ENCODE assay signal across 24 cellular contexts in the genomic region with DNA sequence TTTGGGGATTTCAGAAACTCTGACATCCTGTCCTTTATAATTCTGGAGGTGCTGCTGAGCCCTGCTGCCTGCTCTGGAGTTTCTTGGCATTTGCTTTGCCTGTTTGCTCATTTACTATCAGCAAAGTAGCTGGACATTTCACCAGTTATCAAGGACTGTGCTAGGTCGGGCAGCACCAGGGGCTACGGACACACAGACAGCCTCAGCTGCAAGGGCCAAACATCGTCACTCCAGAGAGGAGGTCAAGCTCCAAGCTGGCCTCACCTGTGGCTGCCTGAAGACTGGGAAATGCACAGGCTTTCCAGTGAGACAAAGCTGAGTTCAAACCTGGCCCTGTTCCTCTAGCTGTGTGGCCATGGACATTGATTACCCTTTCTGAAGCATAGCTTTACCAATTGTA.
DNase-seq lines count a peak whose midpoint lies in the region; ATAC-seq, FAIRE-seq and TF ChIP-seq lines count a peak whose summit lies in the region.
"Had no signal": no experiment of that assay in that cellular context is flagged by ENCODE, and none has a peak within 500 bp of the region (broad histone marks: within the 10 kb centered on the region; RNA-seq: fewer than 3 reads in every experiment).

No MANE protein-coding gene starts in this region.

- TF ChIP-seq RAD21 in HepG2 (CRISPR knock-in tag; IDR thresholded peaks at IDR 0.05), result no peak

- FAIRE-seq in HepG2 (lab: Jason Lieb, UNC), result no peak
- no peak for FAIRE-seq in pancreas (lab: Jason Lieb, UNC)
- FAIRE-seq: GM12892, GM19239 had no signal

- in situ Hi-C loops in HepG2 (cut with HindIII; ENCODE audit: extremely low pct_ligation_motif_present, low pct_unique_long_range_greater_than_20kb), result no loop called here

- peaks cover 10% of the 10 kb centered on the region for H3K9me3 Mint-ChIP-seq in activated naive CD4-positive, alpha-beta T cell treated with anti-CD3 and anti-CD28 coated beads for 36 hours

- CTCF ChIA-PET in HepG2 (lab: Yijun Ruan, JAX; ENCODE audit: low intra/inter-chr PET ratio, low total read pairs), result no interaction called here
- CTCF ChIA-PET in activated naive CD4-positive, alpha-beta T cell treated with anti-CD3 and anti-CD28 coated beads for 36 hours (lab: Charles Lee), result interaction anchor here (0.6 kb wide), 1 partner anchor 45 kb away, joined by 4 read pairs; no protein-coding TSS in a partner anchor

- H3K27ac ChIP-seq in HepG2 (ENCODE audit: extremely low read length, insufficient read depth, low read length) (no peak overlapping the region), right lobe of liver (no peak overlapping the region), pancreas (peak overlapping the region in 1 of 4 donors; percentile 7), gastroesophageal sphincter (no peak overlapping the region)

- TF ChIP-seq POLR2A in HepG2 (IDR thresholded peaks at IDR 0.05; ENCODE audit: insufficient read depth in 1 of 2, low read depth in 2 of 2, low read length in 2 of 2) (no peak), right lobe of liver (IDR thresholded peaks at IDR 0.05) (no peak), gastroesophageal sphincter (IDR thresholded peaks at IDR 0.05) (no peak)

- peak overlapping the region; percentile 36; the same call in 1 of the 2 replicates for H3K4me2 ChIP-seq in HepG2 (ENCODE audit: low read depth, low read length)
- H3K4me2 ChIP-seq: SK-N-SH had no signal

- no peak overlapping the region for H2AFZ ChIP-seq in HepG2 (ENCODE audit: low read length)

- 6% methylated on average over 3 of the region's 3 CpGs for WGBS in HepG2 (ENCODE audit: low lambda C conversion rate)
- 40% methylated on average over 1 of the region's 3 CpGs for WGBS in right lobe of liver (ENCODE audit: insufficient coverage, low coverage, low lambda C conversion rate, missing lambda C conversion rate)
- WGBS in pancreas, 2 donors, result 18 to 24% methylated on average over 3 of the region's 3 CpGs
- 60% methylated on average over 1 of the region's 3 CpGs; no CpG with 5 or more reads in 1 of the 2 donors for WGBS in gastroesophageal sphincter (ENCODE audit: low coverage in 1 of 2), 2 donors

- H3K9me3 ChIP-seq in HepG2 (ENCODE audit: low read length) (no peaks in the 10 kb centered on the region), right lobe of liver (no peaks in the 10 kb centered on the region), pancreas (no peaks in the 10 kb centered on the region), gastroesophageal sphincter (peaks cover 0 to 7% (median 0%) of the 10 kb centered on the region in 3 donors)
- H3K9me3 ChIP-seq: SK-N-SH had no signal

- H3K4me1 ChIP-seq in HepG2 (ENCODE audit: insufficient read depth, low read length) (peaks cover 33% of the 10 kb centered on the region), right lobe of liver (peaks cover 0 to 7% (median 0%) of the 10 kb centered on the region in 4 donors), pancreas (peaks cover 11 to 16% (median 13%) of the 10 kb centered on the region in 3 donors), gastroesophageal sphincter (no peaks in the 10 kb centered on the region)

- H3K36me3 ChIP-seq in HepG2 (replicated peaks in 1 of 2; ENCODE audit: control insufficient read depth in 1 of 2, insufficient read depth in 2 of 2, low read length in 2 of 2) (no peaks in the 10 kb centered on the region), right lobe of liver (no peaks in the 10 kb centered on the region), pancreas (no peaks in the 10 kb centered on the region), gastroesophageal sphincter (no peaks in the 10 kb centered on the region)

- H3K79me2 ChIP-seq in HepG2 (ENCODE audit: insufficient read depth, low read length), result no peaks in the 10 kb centered on the region

- H3K27ac Mint-ChIP-seq in activated naive CD4-positive, alpha-beta T cell treated with anti-CD3 and anti-CD28 coated beads for 36 hours, result no peak overlapping the region
- H3K27ac Mint-ChIP-seq: H9 had no signal

- H3K27me3 ChIP-seq in HepG2 (ENCODE audit: control insufficient read depth in 1 of 2, insufficient read depth in 2 of 2, low read length in 2 of 2), result peaks cover 0 to 4% of the 10 kb centered on the region in 2 experiments; a peak in 2 of 5 replicates
- no peaks in the 10 kb centered on the region for H3K27me3 ChIP-seq in right lobe of liver
- H3K27me3 ChIP-seq in pancreas, result no peaks in the 10 kb centered on the region
- no peaks in the 10 kb centered on the region for H3K27me3 ChIP-seq in gastroesophageal sphincter

- no peaks in the 10 kb centered on the region for H3K27me3 Mint-ChIP-seq in activated naive CD4-positive, alpha-beta T cell treated with anti-CD3 and anti-CD28 coated beads for 36 hours (ENCODE audit: low read depth)

- no peaks in the 10 kb centered on the region for H3K4me1 Mint-ChIP-seq in activated naive CD4-positive, alpha-beta T cell treated with anti-CD3 and anti-CD28 coated beads for 36 hours (ENCODE audit: low read depth)

- no peak overlapping the region for H3K9ac ChIP-seq in HepG2 (ENCODE audit: insufficient read depth, low read depth, low read length)
- H3K9ac ChIP-seq: SK-N-SH had no signal

- no peaks in the 10 kb centered on the region for H4K20me1 ChIP-seq in HepG2 (ENCODE audit: insufficient read depth, low read length)

- TF ChIP-seq CTCF in HepG2 (CRISPR knock-in tag; IDR thresholded peaks at IDR 0.05) (no peak), right lobe of liver (IDR thresholded peaks at IDR 0.05) (no peak), pancreas (IDR thresholded peaks at IDR 0.05) (no peak), gastroesophageal sphincter (IDR thresholded peaks at IDR 0.05) (no peak)

- ATAC-seq in HepG2 (peak; percentile 22; the same call in 1 of the 3 replicates), right lobe of liver (no peak), left colon (peak; percentile 4), pancreas (peak; percentile 38 to 67 (median 52)), gastroesophageal sphincter (no peak), GM19324 (IDR thresholded peaks at IDR 0.05; ENCODE audit: low FRiP score, unreplicated experiment) (no peak), HG03095 (IDR thresholded peaks at IDR 0.05; ENCODE audit: unreplicated experiment) (no peak)

- BruUV-seq in HepG2 (replicated peaks; lab: Mats Ljungman, UMichigan), result no TSS peak

- peaks cover 2% of the 10 kb centered on the region for H3K36me3 Mint-ChIP-seq in activated naive CD4-positive, alpha-beta T cell treated with anti-CD3 and anti-CD28 coated beads for 36 hours (ENCODE audit: low read depth)

- H3K4me3 ChIP-seq in HepG2 (replicated peaks in 1 of 3; ENCODE audit: insufficient read depth in 1 of 3, low read depth in 2 of 3, low read length in 3 of 3), result no peak overlapping the region
- H3K4me3 ChIP-seq in right lobe of liver, result no peak overlapping the region
- no peak overlapping the region for H3K4me3 ChIP-seq in pancreas
- H3K4me3 ChIP-seq in gastroesophageal sphincter, result no peak overlapping the region

- TF ChIP-seq EP300 in HepG2 (IDR thresholded peaks at IDR 0.05; ENCODE audit: low read depth in 2 of 2, low read length in 2 of 2), result no peak
- no peak for TF ChIP-seq EP300 in HepG2 (CRISPR knock-in tag; IDR thresholded peaks at IDR 0.05; ENCODE audit: borderline replicate concordance)
- TF ChIP-seq EP300 in gastroesophageal sphincter (IDR thresholded peaks at IDR 0.05), result no peak

- no peak overlapping the region for H3K4me3 Mint-ChIP-seq in activated naive CD4-positive, alpha-beta T cell treated with anti-CD3 and anti-CD28 coated beads for 36 hours
- H3K4me3 Mint-ChIP-seq: H9 had no signal

- DNase-seq in HepG2 (ENCODE audit: low spot score) (no peak), right lobe of liver (no peak), left colon (no peak), pancreas (no peak)
- DNase-seq in activated naive CD4-positive, alpha-beta T cell treated with anti-CD3 and anti-CD28 coated beads for 36 hours, result no peak
- DNase-seq: 8988T, ACHN, DMS153, DND-41, H9, Kasumi-1, NCI-H1092 treated with DMSO at 0.1 percent for 48 hours, NCI-H1436, NCI-H187, NCI-H2081 treated with DMSO at 0.1 percent for 48 hours, NCI-H2171 treated with DMSO at 0.1 percent for 48 hours, NCI-H524, NCI-H774, SK-N-SH had no signal

- intact Hi-C loops in HepG2 (cut with micrococcal nuclease; ENCODE audit: unreplicated experiment) (loop anchor here (5.0 to 10.0 kb wide), 2 partner anchors 69 to 238 kb away; no protein-coding TSS in a partner anchor), right lobe of liver (cut with DNase I) (no loop called here), left colon (cut with DNase I, micrococcal nuclease) (no loop called here), pancreas (cut with DNase I) (no loop called here)
- intact Hi-C loops in activated naive CD4-positive, alpha-beta T cell treated with anti-CD3 and anti-CD28 coated beads for 36 hours (cut with micrococcal nuclease), result no loop called here

- POLR2A ChIA-PET in HepG2 (lab: Yijun Ruan, JAX), result no interaction called here

TF ChIP-seq in HepG2, 621 proteins besides CTCF, POLR2A, EP300 and RAD21:
- TF ChIP-seq ZNF768 (CRISPR knock-in tag; IDR thresholded peaks at IDR 0.05) (peak; percentile 16; the same call in 1 of the 2 replicates), ZNF83 (CRISPR knock-in tag; IDR thresholded peaks at IDR 0.05; ENCODE audit: borderline replicate concordance) (no peak)
TF ChIP-seq in HepG2: peak in this region for 1.

Comparison
In these comparisons a context has a peak if more than half of its experiments do, and no peak if none do; other contexts are left out.
1. ATAC-seq: peak in HepG2 (single experiment), left colon (single experiment) and pancreas (4 of 4); none in right lobe of liver (0 of 4), gastroesophageal sphincter (single experiment), GM19324 (single experiment) and HG03095 (single experiment).